ENCODE assay signal across 11 cellular contexts in the genomic region with DNA sequence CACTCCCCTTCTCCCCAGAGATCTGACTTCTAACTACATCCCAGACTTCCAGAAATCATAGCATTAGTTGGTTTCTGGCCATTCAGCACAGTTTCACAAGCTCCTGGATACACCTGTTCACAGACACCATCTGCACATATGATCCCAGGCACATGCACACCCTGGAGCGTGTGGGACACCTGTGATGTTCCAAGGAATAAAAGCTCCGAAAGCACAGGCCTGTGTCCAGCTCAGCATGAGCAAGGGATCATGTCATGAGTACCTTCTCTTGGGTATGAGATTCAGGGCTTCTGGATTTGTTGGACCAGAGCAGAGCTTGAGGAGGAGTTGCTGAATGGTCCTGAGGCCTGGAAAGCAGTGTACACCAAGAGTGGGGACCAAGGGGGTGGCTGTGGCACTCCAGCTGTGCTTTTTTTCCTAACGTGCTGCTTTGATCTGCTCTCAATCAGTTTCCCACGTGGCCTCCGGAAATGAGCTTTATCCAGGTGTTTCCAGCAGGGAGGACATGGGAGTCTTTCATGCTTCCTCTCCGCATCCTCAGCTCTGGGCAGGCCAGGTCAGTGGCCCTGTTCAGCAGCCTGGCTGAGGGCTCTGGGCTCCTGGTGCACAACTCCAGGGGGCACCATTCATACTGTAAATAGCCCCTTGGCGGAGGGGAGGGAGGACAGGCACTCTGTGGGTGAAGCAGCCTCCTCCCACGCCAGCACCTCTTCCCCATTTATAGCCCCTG. TPM values are rescaled to one million over a fixed set of nuclear protein-coding genes. Genes with fewer than 3 reads are reported as not detected.
A peak's percentile ranks its signal among the peaks of the same experiment; 100 is the strongest.
DNase-seq lines count a peak whose midpoint lies in the region; ATAC-seq and TF ChIP-seq lines count a peak whose summit lies in the region.
"Had no signal": no experiment of that assay in that cellular context is flagged by ENCODE, and none has a peak within 500 bp of the region (broad histone marks: within the 10 kb centered on the region; RNA-seq: fewer than 3 reads in every experiment).

No MANE protein-coding gene starts in this region.

- H3K56ac ChIP-seq in mesendoderm (ENCODE audit: low read length) = peak overlapping the region; percentile 87

- no peak for TF ChIP-seq EP300 in transverse colon (IDR thresholded peaks at IDR 0.05; ENCODE audit: low read depth)

- H3K79me1 ChIP-seq in mesendoderm (ENCODE audit: low read length) = no peaks in the 10 kb centered on the region

- H3K4ac ChIP-seq in mesendoderm (ENCODE audit: low read depth, low read length) = peak overlapping the region; percentile 17

- no CpG with 5 or more reads among the region's 8 CpGs for WGBS in mesendoderm (ENCODE audit: extremely low coverage, insufficient coverage, low lambda C conversion rate)
- 73% methylated on average over 8 of the region's 8 CpGs; no CpG with 5 or more reads in 1 of the 2 donors for WGBS in transverse colon (ENCODE audit: low coverage in 1 of 2), 2 donors

- BruUV-seq in MCF 10A (replicated peaks; lab: Mats Ljungman, UMichigan) = no TSS peak

- TF ChIP-seq CTCF in coronary artery (IDR thresholded peaks at IDR 0.05) = no peak
- TF ChIP-seq CTCF in transverse colon (IDR thresholded peaks at IDR 0.05) = no peak
- TF ChIP-seq CTCF in omental fat pad (IDR thresholded peaks at IDR 0.05) = no peak
- TF ChIP-seq CTCF in MCF 10A (IDR thresholded peaks at IDR 0.05; ENCODE audit: unreplicated experiment) = no peak

- peak overlapping the region; percentile 67 for H2BK5ac ChIP-seq in mesendoderm (ENCODE audit: low read length)

- H4K5ac ChIP-seq in mesendoderm (ENCODE audit: low read length) = no peak overlapping the region

- H4K8ac ChIP-seq in mesendoderm (ENCODE audit: low read depth, low read length) = no peak overlapping the region

- peaks cover 21% of the 10 kb centered on the region for H3K4me1 ChIP-seq in mesendoderm (ENCODE audit: control insufficient read depth, low read depth, low read length)
- peaks cover 8 to 54% (median 30%) of the 10 kb centered on the region in 4 donors for H3K4me1 ChIP-seq in transverse colon

- intact Hi-C loops in cardiac septum (cut with DNase I) = loop anchor here (5.0 kb wide), 1 partner anchor 228 kb away; a partner anchor contains a TSS
- intact Hi-C loops in left cardiac atrium (cut with DNase I) = no loop called here
- intact Hi-C loops in transverse colon (cut with DNase I; ENCODE audit: low total_unique reads) = no loop called here
- intact Hi-C loops in MCF 10A (cut with micrococcal nuclease) = no loop called here

- H3K9me3 Mint-ChIP-seq in MCF 10A (ENCODE audit: unreplicated experiment) = no peaks in the 10 kb centered on the region

- CTCF ChIA-PET in MCF 10A (lab: Yijun Ruan, JAX) = interaction anchor here (0.5 to 2.2 kb wide), 3 partner anchors 55 to 268 kb away, joined by 3 to 5 read pairs (median 4); no protein-coding TSS in a partner anchor

- peak; percentile 75 for DNase-seq in cardiac septum (ENCODE audit: low spot score)
- no peak for DNase-seq in left cardiac atrium
- no peak for DNase-seq in coronary artery (ENCODE audit: low spot score)
- DNase-seq in mesendoderm = peak; percentile 37
- DNase-seq in transverse colon = no peak
- DNase-seq in omental fat pad (ENCODE audit: low spot score) = no peak
- no peak for DNase-seq in MCF 10A (ENCODE audit: unreplicated experiment)
- DNase-seq: activated CD4-positive, CD25-positive, alpha-beta regulatory T cell; activated T-cell treated with anti-CD3 and anti-CD28 coated beads, Interleukin-2, amount 50 U/mL, for 48 hours had no signal

- no peaks in the 10 kb centered on the region for H3K79me2 ChIP-seq in mesendoderm (ENCODE audit: control insufficient read depth, insufficient read depth, low read length)

- H3K27ac ChIP-seq in coronary artery (peak overlapping the region; percentile 77 to 82), mesendoderm (ENCODE audit: low read depth, low read length) (peak overlapping the region; percentile 75), transverse colon (peak overlapping the region; percentile 61 to 76 (median 65))

- peaks cover 33% of the 10 kb centered on the region for H3K4me1 Mint-ChIP-seq in MCF 10A (ENCODE audit: insufficient read depth, unreplicated experiment)

- no peak for TF ChIP-seq POLR2A in transverse colon (IDR thresholded peaks at IDR 0.05)

- H3K9me3 ChIP-seq in transverse colon = no peaks in the 10 kb centered on the region
- H3K9me3 ChIP-seq: thyroid gland had no signal

- ATAC-seq in left cardiac atrium = no peak
- ATAC-seq in omental fat pad (ENCODE audit: low FRiP score) = no peak
- ATAC-seq in HG03196 (IDR thresholded peaks at IDR 0.05; ENCODE audit: unreplicated experiment) = no peak

- H3K27me3 ChIP-seq in mesendoderm (ENCODE audit: insufficient read depth, low read length, poor library complexity) (no peaks in the 10 kb centered on the region), transverse colon (peaks cover 36% of the 10 kb centered on the region)
- H3K27me3 ChIP-seq: thyroid gland had no signal

- H3K36me3 ChIP-seq in mesendoderm (ENCODE audit: control insufficient read depth, insufficient read depth, low read length) = no peaks in the 10 kb centered on the region
- no peaks in the 10 kb centered on the region for H3K36me3 ChIP-seq in transverse colon
- H3K36me3 ChIP-seq: thyroid gland had no signal

- no peak overlapping the region for H2BK120ac ChIP-seq in mesendoderm (ENCODE audit: low read depth, low read length)

- no peak overlapping the region for H3K23ac ChIP-seq in mesendoderm (ENCODE audit: low read length)

- in situ Hi-C loops in transverse colon (cut with MboI; ENCODE audit: low pct_ligation_motif_present in 1 of 4, low pct_unique_long_range_greater_than_20kb in 1 of 4, low sequenced_read_pairs in 3 of 4) = no loop called here

- no peak overlapping the region for H3K27ac Mint-ChIP-seq in MCF 10A (ENCODE audit: low read depth, unreplicated experiment)

- H2AK5ac ChIP-seq in mesendoderm (ENCODE audit: low read length) = peak overlapping the region; percentile 6

- H3K4me3 ChIP-seq in coronary artery (peak overlapping the region; percentile 74), mesendoderm (ENCODE audit: low read length) (no peak overlapping the region), transverse colon (no peak overlapping the region)

- peak overlapping the region; percentile 2 for H3K18ac ChIP-seq in mesendoderm (ENCODE audit: low read length)

- no peak overlapping the region for H2BK15ac ChIP-seq in mesendoderm (replicated peaks; ENCODE audit: low read depth)

- no peak overlapping the region for H3K4me2 ChIP-seq in mesendoderm (ENCODE audit: low read length)

- POLR2A ChIA-PET in MCF 10A (lab: Yijun Ruan, JAX) = no interaction called here

- H3K27me3 Mint-ChIP-seq in MCF 10A (ENCODE audit: insufficient read depth, unreplicated experiment) = no peaks in the 10 kb centered on the region

- no peak overlapping the region for H3K4me3 Mint-ChIP-seq in MCF 10A (ENCODE audit: unreplicated experiment)

- H3K9ac ChIP-seq in mesendoderm (ENCODE audit: low read length) = peak overlapping the region; percentile 41

- peaks cover 6% of the 10 kb centered on the region for H3K36me3 Mint-ChIP-seq in MCF 10A (ENCODE audit: insufficient read depth, unreplicated experiment)

RNA-seq across cellular contexts. Expression of a gene that starts 1.8 kb away (rescaled TPM):
- total RNA-seq in cardiac septum = 82.8 TPM
- 10 to 100 TPM; 36.8 to 45.8 TPM for total RNA-seq in left cardiac atrium
- polyA plus RNA-seq in mesendoderm (2013, experiment 1 of 2) = 4.0 TPM
- polyA plus RNA-seq in mesendoderm (2013, experiment 2 of 2) = 3.9 TPM
- 10 to 100 TPM in 2 of 4 donors, 1 to 10 TPM in 2; 3.7 to 18.7 (median 10.6) TPM for total RNA-seq in transverse colon
- total RNA-seq in omental fat pad = 10 to 100 TPM in 3 of 4 donors, 1 to 10 TPM in 1; 7.9 to 70.5 (median 17.8) TPM
- total RNA-seq in MCF 10A (2022) = 2.0 and 2.1 TPM in 2 replicates

Comparison
In these comparisons a context has a peak if more than half of its experiments do, and no peak if none do; other contexts are left out.
1. DNase-seq: peak in cardiac septum (single experiment) and mesendoderm (single experiment); none in left cardiac atrium (single experiment), coronary artery (single experiment), transverse colon (single experiment), omental fat pad (single experiment) and MCF 10A (single experiment).
2. Peak in every context shown above with its lines, with median percentiles within 50 percentile points of each other: H3K27ac ChIP-seq.